Comparison of ENCODE assay signal across 8 cellular contexts in genomic region chr2:197011777-197012641, GRCh38.
DNase-seq lines count a peak whose midpoint lies in the region; ATAC-seq and TF ChIP-seq lines count a peak whose summit lies in the region.

No MANE protein-coding gene starts in this region.

- CTCF ChIA-PET in activated CD8-positive, alpha-beta T cell treated with anti-CD3 and anti-CD28 coated beads, Interleukin-2, amount 10 ng/mL, durations not matched to agents 7 days and 5 days (lab: Charles Lee), result interaction anchor here (0.8 to 2.4 kb wide), 18 partner anchors 8 to 366 kb away, joined by 3 to 9 read pairs (median 4); no protein-coding TSS in a partner anchor

- peak; percentile 62 for ATAC-seq in HG02759 (IDR thresholded peaks at IDR 0.05; ENCODE audit: unreplicated experiment)
- peak; percentile 65 for ATAC-seq in activated CD8-positive, alpha-beta T cell treated with anti-CD3 and anti-CD28 coated beads, Interleukin-2, amount 10 ng/mL, durations not matched to agents 7 days and 5 days

- POLR2A ChIA-PET in activated CD8-positive, alpha-beta T cell treated with anti-CD3 and anti-CD28 coated beads, Interleukin-2, amount 10 ng/mL, durations not matched to agents 7 days and 5 days (lab: Charles Lee), result interaction anchor here (0.6 to 0.9 kb wide), 2 partner anchors 18 to 421 kb away, joined by 3 to 4 read pairs; no protein-coding TSS in a partner anchor

- H3K4me3 Mint-ChIP-seq in activated CD8-positive, alpha-beta T cell treated with anti-CD3 and anti-CD28 coated beads, Interleukin-2, amount 10 ng/mL, durations not matched to agents 7 days and 5 days, result no peak overlapping the region
- H3K4me3 Mint-ChIP-seq in osteocyte (ENCODE audit: unreplicated experiment), result no peak overlapping the region

- H3K36me3 Mint-ChIP-seq in activated CD8-positive, alpha-beta T cell treated with anti-CD3 and anti-CD28 coated beads, Interleukin-2, amount 10 ng/mL, durations not matched to agents 7 days and 5 days (ENCODE audit: low read depth), result peaks cover 56% of the 10 kb centered on the region
- H3K36me3 Mint-ChIP-seq in osteocyte (ENCODE audit: unreplicated experiment), result peaks cover 3% of the 10 kb centered on the region

- peak; percentile 14 for DNase-seq in activated naive CD4-positive, alpha-beta T cell treated with Interleukin-2 at 50 U/mL for 16 hours
- no peak for DNase-seq in activated naive CD4-positive, alpha-beta T cell (lab: John Stamatoyannopoulos, UW)
- DNase-seq in NCI-H226, result peak; percentile 9
- DNase-seq in activated CD8-positive, alpha-beta T cell treated with anti-CD3 and anti-CD28 coated beads, Interleukin-2, amount 10 ng/mL, durations not matched to agents 7 days and 5 days, result peak; percentile 48
- peak in 1 of 2 donors; percentile 60 for DNase-seq in foreskin fibroblast
- no peak for DNase-seq in osteocyte (ENCODE audit: extremely low spot score, unreplicated experiment)
- DNase-seq in UCSD-AML1 (lab: John Stamatoyannopoulos, UW; ENCODE audit: unreplicated experiment), result no peak

- H3K27me3 Mint-ChIP-seq in activated CD8-positive, alpha-beta T cell treated with anti-CD3 and anti-CD28 coated beads, Interleukin-2, amount 10 ng/mL, durations not matched to agents 7 days and 5 days (ENCODE audit: low read depth), result no peaks in the 10 kb centered on the region
- H3K27me3 Mint-ChIP-seq in osteocyte (ENCODE audit: unreplicated experiment), result no peaks in the 10 kb centered on the region

- H3K27ac Mint-ChIP-seq in activated CD8-positive, alpha-beta T cell treated with anti-CD3 and anti-CD28 coated beads, Interleukin-2, amount 10 ng/mL, durations not matched to agents 7 days and 5 days, result peak overlapping the region; percentile 7
- H3K27ac Mint-ChIP-seq in osteocyte (ENCODE audit: unreplicated experiment), result no peak overlapping the region

- H3K4me1 Mint-ChIP-seq in activated CD8-positive, alpha-beta T cell treated with anti-CD3 and anti-CD28 coated beads, Interleukin-2, amount 10 ng/mL, durations not matched to agents 7 days and 5 days (ENCODE audit: low read depth), result no peaks in the 10 kb centered on the region
- H3K4me1 Mint-ChIP-seq in osteocyte (ENCODE audit: unreplicated experiment), result peaks cover 10% of the 10 kb centered on the region

- no peaks in the 10 kb centered on the region for H3K9me3 Mint-ChIP-seq in activated CD8-positive, alpha-beta T cell treated with anti-CD3 and anti-CD28 coated beads, Interleukin-2, amount 10 ng/mL, durations not matched to agents 7 days and 5 days (ENCODE audit: insufficient read depth)
- no peaks in the 10 kb centered on the region for H3K9me3 Mint-ChIP-seq in osteocyte (ENCODE audit: unreplicated experiment)

- no peak overlapping the region for H3K4me3 ChIP-seq in foreskin fibroblast (ENCODE audit: low read depth in 1 of 2, low read length in 2 of 2)

- TF ChIP-seq CTCF in foreskin fibroblast (IDR thresholded peaks at IDR 0.05; ENCODE audit: low read depth, low read length) (peak; percentile 81), osteocyte (IDR thresholded peaks at IDR 0.05) (peak; percentile 90)

Comparison
In these comparisons a context has a peak if more than half of its experiments do, and no peak if none do; other contexts are left out.
1. DNase-seq: peak in activated naive CD4-positive, alpha-beta T cell treated with Interleukin-2 at 50 U/mL for 16 hours (single experiment), NCI-H226 (single experiment) and activated CD8-positive, alpha-beta T cell treated with anti-CD3 and anti-CD28 coated beads, Interleukin-2, amount 10 ng/mL, durations not matched to agents 7 days and 5 days (single experiment); none in activated naive CD4-positive, alpha-beta T cell (0 of 4), osteocyte (single experiment) and UCSD-AML1 (single experiment).